Comparison of ENCODE assay signal across 11 cellular contexts in genomic region chr2:19021721-19022120, GRCh38.
DNase-seq lines count a peak whose midpoint lies in the region; ATAC-seq and TF ChIP-seq lines count a peak whose summit lies in the region.
"Had no signal": no experiment of that assay in that cellular context is flagged by ENCODE, and none has a peak within 500 bp of the region (broad histone marks: within the 10 kb centered on the region; RNA-seq: fewer than 3 reads in every experiment).

No MANE protein-coding gene starts in this region.

- H3K4me1 Mint-ChIP-seq in WTC11 (peaks cover 7% of the 10 kb centered on the region), type B pancreatic cell (ENCODE audit: unreplicated experiment) (peaks cover 16% of the 10 kb centered on the region)

- H3K4me1 ChIP-seq in GM23248 (ENCODE audit: insufficient read depth): peaks cover 30% of the 10 kb centered on the region

- H3K36me3 Mint-ChIP-seq in WTC11: no peaks in the 10 kb centered on the region
- H3K36me3 Mint-ChIP-seq in type B pancreatic cell: no peaks in the 10 kb centered on the region

- TF ChIP-seq CTCF in WTC11 (IDR thresholded peaks at IDR 0.05) (no peak), type B pancreatic cell (conservative IDR thresholded peaks at IDR 0.05) (no peak)

- CTCF ChIA-PET in WTC11 (lab: Charles Lee): no interaction called here

- peaks cover 24% of the 10 kb centered on the region; the same call in 1 of the 2 replicates for H3F3A ChIP-seq in GM23248 (ENCODE audit: insufficient read depth)

- peak overlapping the region; percentile 45 for H3K4me3 ChIP-seq in GM23248
- H3K4me3 ChIP-seq: K562 had no signal

- H2AFZ ChIP-seq in GM23248: peak overlapping the region; percentile 46

- peak overlapping the region; percentile 70 for H3K9ac ChIP-seq in GM23248

- POLR2A ChIA-PET in WTC11 (lab: Charles Lee): no interaction called here

- H3K9me3 ChIP-seq in GM23248 (ENCODE audit: low read depth): no peaks in the 10 kb centered on the region

- H3K4me3 Mint-ChIP-seq in WTC11 (no peak overlapping the region), type B pancreatic cell (no peak overlapping the region)

- in situ Hi-C loops in GM23248 (cut with MboI): no loop called here

- no peaks in the 10 kb centered on the region for H3K9me2 ChIP-seq in GM23248 (ENCODE audit: insufficient read depth)

- no peaks in the 10 kb centered on the region for H4K20me1 ChIP-seq in GM23248 (ENCODE audit: insufficient read depth)

- H3K27ac Mint-ChIP-seq in WTC11 (no peak overlapping the region), type B pancreatic cell (peak overlapping the region; percentile 21)

- peak overlapping the region; percentile 79 for H3K4me2 ChIP-seq in GM23248 (ENCODE audit: unreplicated experiment)

- no peak for ATAC-seq in WTC11
- ATAC-seq: K562 had no signal

- no peaks in the 10 kb centered on the region for H3K27me3 ChIP-seq in GM23248 (replicated peaks; ENCODE audit: insufficient read depth)

- H3K27me3 Mint-ChIP-seq in WTC11 (ENCODE audit: low read depth) (no peaks in the 10 kb centered on the region), type B pancreatic cell (no peaks in the 10 kb centered on the region)

- peak overlapping the region; percentile 94 for H3K27ac ChIP-seq in GM23248

- no peaks in the 10 kb centered on the region for H3K36me3 ChIP-seq in GM23248 (ENCODE audit: low read depth)

- no peaks in the 10 kb centered on the region for H3K79me2 ChIP-seq in GM23248 (ENCODE audit: insufficient read depth)

- peak; percentile 90 for DNase-seq in GM23248
- no peak for DNase-seq in WTC11 (ENCODE audit: low spot score)
- peak; percentile 81 for DNase-seq in fibroblast of the conjunctiva (ENCODE audit: low read depth)
- no peak for DNase-seq in type B pancreatic cell (ENCODE audit: extremely low spot score, unreplicated experiment)
- no peak for DNase-seq in RKO (ENCODE audit: low spot score)
- DNase-seq in SKM-1 (lab: John Stamatoyannopoulos, UW; ENCODE audit: unreplicated experiment): no peak
- DNase-seq in NCI-H1417 treated with DMSO at 0.1 percent for 48 hours (lab: John Stamatoyannopoulos, UW): no peak
- DNase-seq: activated effector memory CD4-positive, alpha-beta T cell treated with anti-CD3 and anti-CD28 coated beads, Interleukin-2, amount 50 U/mL, for 16 hours; NCI-H1105 treated with DMSO at 0.1 percent for 48 hours; stimulated activated CD4-positive, alpha-beta T cell treated with anti-CD3 and anti-CD28 coated beads, Interleukin-1b, Interleukin-23, amount 100 ng/mL, for 48 hours had no signal

- WGBS in GM23248 (ENCODE audit: low coverage in 1 of 2, low lambda C conversion rate in 2 of 2, missing lambda C conversion rate in 2 of 2), 2 experiments: 11 to 17% methylated on average over 5 of the region's 5 CpGs

- H3K9me3 Mint-ChIP-seq in WTC11: no peaks in the 10 kb centered on the region
- peaks cover 9% of the 10 kb centered on the region for H3K9me3 Mint-ChIP-seq in type B pancreatic cell

TF ChIP-seq in WTC11, 78 proteins besides CTCF, POLR2A, EP300 and RAD21:
- TF ChIP-seq GABPB1 (CRISPR knock-in tag; IDR thresholded peaks at IDR 0.05): peak; percentile 61
- no peak for TF ChIP-seq USF2 (CRISPR knock-in tag; IDR thresholded peaks at IDR 0.05)
- TF ChIP-seq JUN (CRISPR knock-in tag; IDR thresholded peaks at IDR 0.05): no peak
- TF ChIP-seq ERG (CRISPR knock-in tag; IDR thresholded peaks at IDR 0.05): no peak

Comparison
In these comparisons a context has a peak if more than half of its experiments do, and no peak if none do; other contexts are left out.
1. DNase-seq: peak in GM23248 (single experiment) and fibroblast of the conjunctiva (single experiment); none in WTC11 (single experiment), type B pancreatic cell (single experiment), RKO (single experiment), SKM-1 (single experiment) and NCI-H1417 treated with DMSO at 0.1 percent for 48 hours (single experiment).